Comparison of ENCODE assay signal across 10 cellular contexts in the genomic region with DNA sequence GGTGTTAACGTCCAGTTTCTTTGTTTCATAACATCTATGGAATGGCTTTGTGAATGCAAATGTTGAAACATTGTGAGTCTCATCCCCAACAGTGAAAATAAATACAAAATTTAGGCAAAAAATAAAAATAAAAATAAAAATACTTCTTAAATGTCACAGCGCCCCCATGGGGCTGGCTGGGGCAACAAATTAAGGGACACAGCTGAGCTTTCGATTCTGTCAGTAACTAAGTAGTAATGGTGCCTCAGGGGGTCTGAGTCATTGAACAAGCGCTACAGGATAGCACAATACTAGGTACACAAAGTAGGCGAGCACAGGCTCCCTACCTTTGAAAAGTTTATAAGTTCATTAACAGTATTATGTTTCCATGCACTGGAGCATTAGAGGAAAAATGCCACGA.
DNase-seq lines count a peak whose midpoint lies in the region; ATAC-seq and TF ChIP-seq lines count a peak whose summit lies in the region.
"Had no signal": no experiment of that assay in that cellular context is flagged by ENCODE, and none has a peak within 500 bp of the region (broad histone marks: within the 10 kb centered on the region; RNA-seq: fewer than 3 reads in every experiment).

No MANE protein-coding gene starts in this region.

- H3K4me3 ChIP-seq in PC-9 (no peak overlapping the region), skeletal muscle satellite cell (ENCODE audit: low read length) (no peak overlapping the region), left lung (no peak overlapping the region)
- H3K4me3 ChIP-seq: stomach had no signal

- TF ChIP-seq CTCF in GM12873 (IDR thresholded peaks at IDR 0.05; ENCODE audit: insufficient read depth, low read depth, low read length, missing control alignments) (peak; percentile 25), PC-9 (conservative IDR thresholded peaks at IDR 0.05) (peak; percentile 62), left lung (IDR thresholded peaks at IDR 0.05) (peak in 1 of 2 donors; percentile 16)

- no TSS peak for BruUV-seq in PC-9 (replicated peaks; lab: Mats Ljungman, UMichigan)

- no peak for DNase-seq in PC-9
- peak; percentile 1 for DNase-seq in fibroblast of peridontal ligament (ENCODE audit: extremely low read depth)
- DNase-seq in GF-D8 (lab: John Stamatoyannopoulos, UW), result no peak
- no peak for DNase-seq in sciatic nerve (ENCODE audit: low spot score)
- DNase-seq in left lung, result no peak
- DNase-seq: activated CD8-positive, alpha-beta memory T cell treated with anti-CD3 and anti-CD28 coated beads, Interleukin-2, amount 50 U/mL, for 4 hours; NCI-H774; stomach had no signal

- POLR2A ChIA-PET in PC-9 (lab: Charles Lee; ENCODE audit: unreplicated experiment), result no interaction called here

- H3K27me3 ChIP-seq in PC-9 (ENCODE audit: insufficient read depth, low read depth), result no peaks in the 10 kb centered on the region
- H3K27me3 ChIP-seq in skeletal muscle satellite cell (ENCODE audit: control insufficient read depth, insufficient read depth, low read length), result no peaks in the 10 kb centered on the region
- no peaks in the 10 kb centered on the region for H3K27me3 ChIP-seq in left lung
- H3K27me3 ChIP-seq: stomach had no signal

- CTCF ChIA-PET in PC-9 (lab: Charles Lee), result no interaction called here

- H3K9me2 ChIP-seq in PC-9 (ENCODE audit: insufficient read depth), result no peaks in the 10 kb centered on the region

- H4K20me1 ChIP-seq in PC-9 (ENCODE audit: insufficient read depth), result no peaks in the 10 kb centered on the region

- H3K4me2 ChIP-seq in PC-9 (no peak overlapping the region), skeletal muscle satellite cell (ENCODE audit: low read length) (no peak overlapping the region)

- peak overlapping the region; percentile 15 for H3K9ac ChIP-seq in skeletal muscle satellite cell (ENCODE audit: low read depth, low read length)

- intact Hi-C loops in PC-9 (cut with micrococcal nuclease; ENCODE audit: unreplicated experiment), result no loop called here
- intact Hi-C loops in sciatic nerve (cut with DNase I), result no loop called here
- intact Hi-C loops in left lung (cut with DNase I), result no loop called here

- H3K9me3 ChIP-seq in PC-9 (ENCODE audit: insufficient read depth, low read depth) (no peaks in the 10 kb centered on the region), skeletal muscle satellite cell (replicated peaks; ENCODE audit: low read length) (no peaks in the 10 kb centered on the region), left lung (no peaks in the 10 kb centered on the region)
- H3K9me3 ChIP-seq: stomach had no signal

- H3F3A ChIP-seq in PC-9 (ENCODE audit: insufficient read depth, low read depth), result no peaks in the 10 kb centered on the region

- H3K4me1 ChIP-seq in PC-9 (replicated peaks; ENCODE audit: insufficient read depth) (no peaks in the 10 kb centered on the region), skeletal muscle satellite cell (ENCODE audit: control insufficient read depth, insufficient read depth, low read length) (peaks cover 31% of the 10 kb centered on the region), left lung (no peaks in the 10 kb centered on the region)

- no peaks in the 10 kb centered on the region for H3K79me2 ChIP-seq in PC-9 (ENCODE audit: low read depth)

- H3K27ac ChIP-seq in PC-9 (no peak overlapping the region), left lung (no peak overlapping the region)
- H3K27ac ChIP-seq: stomach had no signal

- ATAC-seq in sciatic nerve, result no peak
- no peak for ATAC-seq in left lung

- H3K36me3 ChIP-seq in PC-9 (ENCODE audit: low read depth) (no peaks in the 10 kb centered on the region), skeletal muscle satellite cell (ENCODE audit: insufficient read depth, low read length) (no peaks in the 10 kb centered on the region), left lung (no peaks in the 10 kb centered on the region)
- H3K36me3 ChIP-seq: stomach had no signal

- no peak overlapping the region for H2AFZ ChIP-seq in PC-9
